In genomic region chr5:173330856-173331206, GRCh38 we compare ENCODE assay signal across 25 cellular contexts. TPM values are rescaled to one million over a fixed set of nuclear protein-coding genes. Genes with fewer than 3 reads are reported as not detected.
A peak's percentile ranks its signal among the peaks of the same experiment; 100 is the strongest.
DNase-seq lines count a peak whose midpoint lies in the region; ATAC-seq and TF ChIP-seq lines count a peak whose summit lies in the region.
"Had no signal": no experiment of that assay in that cellular context is flagged by ENCODE, and none has a peak within 500 bp of the region (broad histone marks: within the 10 kb centered on the region; RNA-seq: fewer than 3 reads in every experiment).

No MANE protein-coding gene starts in this region.

- H3K4ac ChIP-seq in mesenchymal stem cell (ENCODE audit: low read depth in 1 of 2, low read length in 2 of 2) = no peak overlapping the region

- no peaks in the 10 kb centered on the region for H3K36me3 ChIP-seq in mesenchymal stem cell (ENCODE audit: control insufficient read depth in 1 of 2, insufficient read depth in 2 of 2, low read depth in 1 of 2, low read length in 2 of 2)
- H3K36me3 ChIP-seq: suprapubic skin, vagina had no signal

- H2BK5ac ChIP-seq in mesenchymal stem cell (ENCODE audit: low read depth, low read length, poor library complexity, severe bottlenecking) = no peak overlapping the region

- H3K4me1 ChIP-seq in mesenchymal stem cell (ENCODE audit: control insufficient read depth, insufficient read depth, low read depth, low read length) = peaks cover 27% of the 10 kb centered on the region

- TF ChIP-seq CTCF in C4-2B (conservative IDR thresholded peaks at IDR 0.05) (no peak), RWPE1 (conservative IDR thresholded peaks at IDR 0.05; ENCODE audit: low read depth) (no peak)
- TF ChIP-seq CTCF in CD4-positive, alpha-beta T cell (IDR thresholded peaks at IDR 0.05) = no peak

- peaks cover 0 to 18% of the 10 kb centered on the region in 2 experiments for H3K27me3 ChIP-seq in mesenchymal stem cell (ENCODE audit: control insufficient read depth in 1 of 2, insufficient read depth in 1 of 2, low read length in 2 of 2)
- peaks cover 55% of the 10 kb centered on the region for H3K27me3 ChIP-seq in CD4-positive, alpha-beta T cell (ENCODE audit: control insufficient read depth, insufficient read depth, low read length)
- H3K27me3 ChIP-seq: SJCRH30 had no signal

- H3K18ac ChIP-seq in mesenchymal stem cell (ENCODE audit: low read depth in 1 of 2, low read length in 2 of 2) = no peak overlapping the region

- no peak overlapping the region for H3K4me3 ChIP-seq in mesenchymal stem cell (ENCODE audit: insufficient read depth in 1 of 2, low read depth in 1 of 2, low read length in 2 of 2)
- H3K4me3 ChIP-seq: suprapubic skin, vagina had no signal

- no peak overlapping the region for H4K91ac ChIP-seq in mesenchymal stem cell (ENCODE audit: low read length)

- H3K9me3 ChIP-seq in mesenchymal stem cell (ENCODE audit: control insufficient read depth, low read length) = no peaks in the 10 kb centered on the region
- no peaks in the 10 kb centered on the region for H3K9me3 ChIP-seq in CD4-positive, alpha-beta T cell (ENCODE audit: control insufficient read depth, low read length)
- H3K9me3 ChIP-seq: SJCRH30, suprapubic skin, vagina had no signal

- H3K27me3 Mint-ChIP-seq in activated naive CD4-positive, alpha-beta T cell treated with anti-CD3 and anti-CD28 coated beads, Interleukin-2, amount 10 ng/mL, durations not matched to agents 7 days and 5 days = peaks cover 44% of the 10 kb centered on the region
- H3K27me3 Mint-ChIP-seq in activated naive CD4-positive, alpha-beta T cell treated with anti-CD3 and anti-CD28 coated beads for 36 hours (ENCODE audit: low read depth) = peaks cover 42% of the 10 kb centered on the region
- peaks cover 79% of the 10 kb centered on the region for H3K27me3 Mint-ChIP-seq in CD4-positive, alpha-beta T cell

- H3K9me3 Mint-ChIP-seq in activated naive CD4-positive, alpha-beta T cell treated with anti-CD3 and anti-CD28 coated beads, Interleukin-2, amount 10 ng/mL, durations not matched to agents 7 days and 5 days = no peaks in the 10 kb centered on the region
- no peaks in the 10 kb centered on the region for H3K9me3 Mint-ChIP-seq in activated naive CD4-positive, alpha-beta T cell treated with anti-CD3 and anti-CD28 coated beads for 36 hours
- no peaks in the 10 kb centered on the region for H3K9me3 Mint-ChIP-seq in CD4-positive, alpha-beta T cell
- H3K9me3 Mint-ChIP-seq: CD8-positive, alpha-beta T cell; nephron progenitor cell; T-cell had no signal

- H3K27ac ChIP-seq in C4-2B (peak overlapping the region; percentile 97), RWPE1 (peak overlapping the region; percentile 86), mesenchymal stem cell (ENCODE audit: low read length, poor library complexity, severe bottlenecking) (no peak overlapping the region)
- no peak overlapping the region for H3K27ac ChIP-seq in CD4-positive, alpha-beta T cell (ENCODE audit: low read depth, low read length)
- H3K27ac ChIP-seq: suprapubic skin, vagina had no signal

- H2AK5ac ChIP-seq in mesenchymal stem cell (ENCODE audit: low read length, severe bottlenecking) = no peak overlapping the region

- no peak overlapping the region for H4K8ac ChIP-seq in mesenchymal stem cell (ENCODE audit: low read length)

- no peak overlapping the region for H3K23ac ChIP-seq in mesenchymal stem cell (ENCODE audit: low read length in 2 of 2)

- intact Hi-C loops in activated naive CD4-positive, alpha-beta T cell treated with anti-CD3 and anti-CD28 coated beads for 36 hours (cut with micrococcal nuclease) = loop anchor here (10.0 kb wide), 1 partner anchor 644 kb away; no protein-coding TSS in a partner anchor
- intact Hi-C loops in CD4-positive, alpha-beta T cell (cut with DNase I, micrococcal nuclease) = loop anchor here (5.0 to 10.0 kb wide), 3 partner anchors 354 to 616 kb away; no protein-coding TSS in a partner anchor

- POLR2A ChIA-PET in RWPE1 (lab: Yijun Ruan, JAX; ENCODE audit: low non-redundant PET) = interaction anchor here (0.6 kb wide), 1 partner anchor 58 kb away, joined by 3 read pairs; no protein-coding TSS in a partner anchor
- POLR2A ChIA-PET in CD4-positive, alpha-beta T cell (lab: Charles Lee) = no interaction called here

- H3K4me3 Mint-ChIP-seq in activated naive CD4-positive, alpha-beta T cell treated with anti-CD3 and anti-CD28 coated beads, Interleukin-2, amount 10 ng/mL, durations not matched to agents 7 days and 5 days = peak overlapping the region; percentile 90
- H3K4me3 Mint-ChIP-seq in activated naive CD4-positive, alpha-beta T cell treated with anti-CD3 and anti-CD28 coated beads for 36 hours = no peak overlapping the region
- no peak overlapping the region for H3K4me3 Mint-ChIP-seq in CD4-positive, alpha-beta T cell

- peak overlapping the region; percentile 2 for H2BK15ac ChIP-seq in mesenchymal stem cell (ENCODE audit: low read depth, poor library complexity, severe bottlenecking)

- no peak overlapping the region for H2BK120ac ChIP-seq in mesenchymal stem cell (ENCODE audit: low read depth, low read length)

- H2AFZ ChIP-seq in mesenchymal stem cell (ENCODE audit: low read depth, low read length) = no peak overlapping the region

- no peak overlapping the region for H3K9ac ChIP-seq in mesenchymal stem cell (ENCODE audit: low read length)

- peaks cover 3% of the 10 kb centered on the region for H3K79me1 ChIP-seq in mesenchymal stem cell (replicated peaks; ENCODE audit: low read length, poor library complexity, severe bottlenecking)

- WGBS in mesenchymal stem cell = 98% methylated on average over 4 of the region's 4 CpGs

- peaks cover 19% of the 10 kb centered on the region for H3K36me3 Mint-ChIP-seq in activated naive CD4-positive, alpha-beta T cell treated with anti-CD3 and anti-CD28 coated beads, Interleukin-2, amount 10 ng/mL, durations not matched to agents 7 days and 5 days
- H3K36me3 Mint-ChIP-seq in activated naive CD4-positive, alpha-beta T cell treated with anti-CD3 and anti-CD28 coated beads for 36 hours (ENCODE audit: low read depth) = peaks cover 24% of the 10 kb centered on the region
- H3K36me3 Mint-ChIP-seq in CD4-positive, alpha-beta T cell (ENCODE audit: low read depth) = no peaks in the 10 kb centered on the region
- H3K36me3 Mint-ChIP-seq: CD8-positive, alpha-beta T cell; T-cell had no signal

- H2BK12ac ChIP-seq in mesenchymal stem cell (ENCODE audit: low read length in 2 of 2) = peak overlapping the region in 1 of 2 experiments; percentile 22

- H3K27ac Mint-ChIP-seq in activated naive CD4-positive, alpha-beta T cell treated with anti-CD3 and anti-CD28 coated beads, Interleukin-2, amount 10 ng/mL, durations not matched to agents 7 days and 5 days = no peak overlapping the region
- no peak overlapping the region for H3K27ac Mint-ChIP-seq in activated naive CD4-positive, alpha-beta T cell treated with anti-CD3 and anti-CD28 coated beads for 36 hours
- H3K27ac Mint-ChIP-seq in CD4-positive, alpha-beta T cell = no peak overlapping the region
- H3K27ac Mint-ChIP-seq: CD8-positive, alpha-beta T cell; nephron progenitor cell; T-cell had no signal

- H3K14ac ChIP-seq in mesenchymal stem cell (ENCODE audit: low read length in 2 of 2) = no peak overlapping the region

- DNase-seq in activated naive CD4-positive, alpha-beta T cell treated with anti-CD3 and anti-CD28 coated beads, Interleukin-2, amount 10 ng/mL, durations not matched to agents 7 days and 5 days = no peak
- no peak for DNase-seq in activated naive CD4-positive, alpha-beta T cell treated with anti-CD3 and anti-CD28 coated beads for 36 hours
- DNase-seq in RWPE1 (ENCODE audit: low spot score) = no peak
- DNase-seq in mesenchymal stem cell = no peak
- no peak for DNase-seq in CD4-positive, alpha-beta T cell
- no peak for DNase-seq in OCI-M1 (lab: John Stamatoyannopoulos, UW)
- DNase-seq: activated CD4-positive, alpha-beta T cell treated with anti-CD3 and anti-CD28 coated beads for 48 hours; amygdala; CD8-positive, alpha-beta T cell; central memory CD4-positive, alpha-beta T cell; head of caudate nucleus; NCI-H1092 treated with DMSO at 0.1 percent for 48 hours; NCI-H2029 treated with DMSO at 0.1 percent for 48 hours; NCI-H345; NCI-H82; nephron progenitor cell; SJCRH30; stimulated activated CD4-positive, alpha-beta T cell treated with anti-CD3 and anti-CD28 coated beads, Interleukin-2, amount 100 ng/mL, for 24 hours; T-cell had no signal

- no peak for ATAC-seq in CD4-positive, alpha-beta T cell (ENCODE audit: poor library complexity)
- ATAC-seq in HG02973 (IDR thresholded peaks at IDR 0.05; ENCODE audit: unreplicated experiment) = no peak
- ATAC-seq: CD8-positive, alpha-beta T cell; left lobe of liver; stimulated activated effector memory CD8-positive, alpha-beta T cell treated with anti-CD3 and anti-CD28 coated beads, Interleukin-12 subunit alpha, Interleukin-12 subunit beta, amount 100 ng/mL, for 72 hours; T-cell had no signal

- H3K4me2 ChIP-seq in mesenchymal stem cell (ENCODE audit: low read length, poor library complexity, severe bottlenecking) = no peak overlapping the region

- peaks cover 48% of the 10 kb centered on the region for H3K4me1 Mint-ChIP-seq in activated naive CD4-positive, alpha-beta T cell treated with anti-CD3 and anti-CD28 coated beads, Interleukin-2, amount 10 ng/mL, durations not matched to agents 7 days and 5 days
- H3K4me1 Mint-ChIP-seq in activated naive CD4-positive, alpha-beta T cell treated with anti-CD3 and anti-CD28 coated beads for 36 hours (ENCODE audit: low read depth) = peaks cover 24% of the 10 kb centered on the region
- H3K4me1 Mint-ChIP-seq in CD4-positive, alpha-beta T cell (ENCODE audit: low read depth) = peaks cover 20% of the 10 kb centered on the region

- CTCF ChIA-PET in activated naive CD4-positive, alpha-beta T cell treated with anti-CD3 and anti-CD28 coated beads, Interleukin-2, amount 10 ng/mL, durations not matched to agents 7 days and 5 days (lab: Charles Lee) = interaction anchor here (0.7 to 7.1 kb wide), 11 partner anchors 9 to 642 kb away, joined by 3 to 139 read pairs (median 5); partner anchors contain the start of gene ATP6V0E1
- CTCF ChIA-PET in activated naive CD4-positive, alpha-beta T cell treated with anti-CD3 and anti-CD28 coated beads for 36 hours (lab: Charles Lee) = interaction anchor here (1.0 to 9.9 kb wide), 7 partner anchors 10 to 353 kb away, joined by 3 to 144 read pairs (median 4); no protein-coding TSS in a partner anchor
- CTCF ChIA-PET in RWPE1 (lab: Yijun Ruan, JAX) = interaction anchor here (1.0 to 6.8 kb wide), 5 partner anchors 37 to 614 kb away, joined by 3 to 69 read pairs (median 5); no protein-coding TSS in a partner anchor
- CTCF ChIA-PET in CD4-positive, alpha-beta T cell (lab: Charles Lee) = no interaction called here

RNA-seq across cellular contexts. Expression of gene STC2, which starts 2.6 kb away (rescaled TPM):
- 10 to 100 TPM; 26.8 to 27.8 TPM for total RNA-seq in activated naive CD4-positive, alpha-beta T cell treated with anti-CD3 and anti-CD28 coated beads for 36 hours
- 89.5 TPM for polyA plus RNA-seq in mesenchymal stem cell (2013, experiment 1 of 2)
- polyA plus RNA-seq in mesenchymal stem cell (2013, experiment 2 of 2) = 87.1 TPM
- total RNA-seq in CD4-positive, alpha-beta T cell = not detected
- total RNA-seq: CD8-positive, alpha-beta T cell had no signal

Comparison
In these comparisons a context has a peak if more than half of its experiments do, and no peak if none do; other contexts are left out.
1. H3K27ac ChIP-seq: peak in C4-2B (single experiment) and RWPE1 (single experiment); none in mesenchymal stem cell (single experiment) and CD4-positive, alpha-beta T cell (single experiment).
2. RNA of gene STC2, which starts 2.6 kb away (total RNA-seq): 26.8 to 27.8 TPM in activated naive CD4-positive, alpha-beta T cell treated with anti-CD3 and anti-CD28 coated beads for 36 hours; not detected in CD4-positive, alpha-beta T cell; every median in the first group is over 10 times any median in the second.